In the genomic region with DNA sequence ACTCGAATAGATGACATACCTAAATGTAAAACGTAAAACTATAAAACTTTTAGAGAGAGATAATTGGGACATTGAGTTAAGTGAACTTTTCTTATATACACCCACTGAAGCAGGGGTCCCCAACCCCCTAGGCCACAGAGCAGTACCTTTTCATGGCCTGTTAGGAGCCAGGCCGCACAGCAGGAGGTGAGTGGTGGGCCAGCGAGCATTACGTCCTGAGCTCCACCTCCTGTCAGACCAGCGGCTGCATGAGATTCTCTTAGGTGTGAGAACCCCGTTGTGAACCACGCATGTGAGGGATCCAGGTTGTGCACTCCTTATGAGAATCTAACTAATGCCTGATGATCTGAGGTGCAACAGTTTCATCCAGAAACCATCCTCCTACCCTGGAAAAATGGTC, we compare ENCODE assay signal across 26 cellular contexts.
"Had no signal": no experiment of that assay in that cellular context is flagged by ENCODE, and none has a peak within 500 bp of the region (broad histone marks: within the 10 kb centered on the region; RNA-seq: fewer than 3 reads in every experiment).

No MANE protein-coding gene starts in this region.

- H3K9me3 ChIP-seq: SK-N-SH had no signal

- H3K4me3 ChIP-seq: breast epithelium, gastroesophageal sphincter, hepatocyte, neural progenitor cell, smooth muscle cell, tibial nerve had no signal

- H3K9me3 Mint-ChIP-seq: activated naive CD4-positive, alpha-beta T cell treated with anti-CD3 and anti-CD28 coated beads, Interleukin-2, amount 50 U/mL, for 24 hours; activated T-cell treated with anti-CD3 and anti-CD28 coated beads, Interleukin-2, amount 50 U/mL, for 24 hours; central memory CD8-positive, alpha-beta T cell; natural killer cell; T-helper 1 cell treated with Interleukin-12 subunit alpha and Interleukin-12 subunit beta and Interleukin-4 antibody, amounts not matched to agents 30 μg/mL and 1 μg/mL, for 36 hours had no signal

- H3K27ac ChIP-seq: breast epithelium, gastroesophageal sphincter, hepatocyte, neural progenitor cell, tibial nerve, VCaP had no signal

- H3K36me3 ChIP-seq: breast epithelium, gastroesophageal sphincter, neural progenitor cell, tibial nerve had no signal

- H3K27me3 Mint-ChIP-seq: activated naive CD4-positive, alpha-beta T cell treated with anti-CD3 and anti-CD28 coated beads, Interleukin-2, amount 50 U/mL, for 24 hours; activated naive CD8-positive, alpha-beta T cell treated with anti-CD3 and anti-CD28 coated beads, Interleukin-2, amount 50 U/mL, for 24 hours; activated T-cell treated with anti-CD3 and anti-CD28 coated beads, Interleukin-2, amount 50 U/mL, for 24 hours; central memory CD8-positive, alpha-beta T cell had no signal

- H3K4me3 Mint-ChIP-seq: activated naive CD4-positive, alpha-beta T cell treated with anti-CD3 and anti-CD28 coated beads, Interleukin-2, amount 50 U/mL, for 24 hours; activated naive CD8-positive, alpha-beta T cell treated with anti-CD3 and anti-CD28 coated beads, Interleukin-2, amount 50 U/mL, for 24 hours; activated T-cell treated with anti-CD3 and anti-CD28 coated beads, Interleukin-2, amount 50 U/mL, for 24 hours; central memory CD8-positive, alpha-beta T cell; memory B cell; natural killer cell; neural progenitor cell; T-helper 1 cell treated with Interleukin-12 subunit alpha and Interleukin-12 subunit beta and Interleukin-4 antibody, amounts not matched to agents 30 μg/mL and 1 μg/mL, for 36 hours had no signal

- H3K27ac Mint-ChIP-seq: activated naive CD4-positive, alpha-beta T cell treated with anti-CD3 and anti-CD28 coated beads, Interleukin-2, amount 50 U/mL, for 24 hours; activated naive CD8-positive, alpha-beta T cell treated with anti-CD3 and anti-CD28 coated beads, Interleukin-2, amount 50 U/mL, for 24 hours; activated T-cell treated with anti-CD3 and anti-CD28 coated beads, Interleukin-2, amount 50 U/mL, for 24 hours; memory B cell; natural killer cell; neural progenitor cell; T-helper 1 cell treated with Interleukin-12 subunit alpha and Interleukin-12 subunit beta and Interleukin-4 antibody, amounts not matched to agents 30 μg/mL and 1 μg/mL, for 36 hours had no signal

- ATAC-seq: activated CD4-positive, CD25-positive, alpha-beta regulatory T cell treated with anti-CD3 and anti-CD28 coated beads, Interleukin-2, amount 50 U/mL, for 24 hours; activated naive CD8-positive, alpha-beta T cell treated with anti-CD3 and anti-CD28 coated beads, Interleukin-2, amount 50 U/mL, for 24 hours; gastroesophageal sphincter; natural killer cell had no signal

- H3K4me1 Mint-ChIP-seq: activated naive CD4-positive, alpha-beta T cell treated with anti-CD3 and anti-CD28 coated beads, Interleukin-2, amount 50 U/mL, for 24 hours; activated naive CD8-positive, alpha-beta T cell treated with anti-CD3 and anti-CD28 coated beads, Interleukin-2, amount 50 U/mL, for 24 hours; central memory CD8-positive, alpha-beta T cell; memory B cell; natural killer cell had no signal

- H3K36me3 Mint-ChIP-seq: activated naive CD4-positive, alpha-beta T cell treated with anti-CD3 and anti-CD28 coated beads, Interleukin-2, amount 50 U/mL, for 24 hours; memory B cell; natural killer cell; neural progenitor cell had no signal

- H3K27me3 ChIP-seq: hepatocyte, tibial nerve had no signal

- DNase-seq: activated CD4-positive, alpha-beta T cell treated with anti-CD3 and anti-CD28 coated beads for 48 hours; activated CD4-positive, alpha-beta T cell treated with anti-CD3 and anti-CD28 coated beads, Interleukin-2, amount 50 U/mL, for 48 hours; activated CD8-positive, alpha-beta memory T cell treated with anti-CD3 and anti-CD28 coated beads, Interleukin-2, amount 50 U/mL, for 4 hours; activated naive CD8-positive, alpha-beta T cell treated with anti-CD3 and anti-CD28 coated beads, Interleukin-2, amount 50 U/mL, for 24 hours; activated T-cell treated with anti-CD3 and anti-CD28 coated beads, Interleukin-2, amount 50 U/mL, for 24 hours; effector memory CD4-positive, alpha-beta T cell; erythroblast; natural killer cell; SK-N-SH; stimulated activated CD4-positive, alpha-beta T cell treated with anti-CD3 and anti-CD28 coated beads, Interleukin-15, amount 100 ng/mL, for 24 hours; stimulated activated CD4-positive, alpha-beta T cell treated with anti-CD3 and anti-CD28 coated beads, Interleukin-2, amount 100 ng/mL, for 24 hours; stimulated activated naive CD4-positive, alpha-beta T cell; SW 1271; T-helper 9 cell had no signal

- H3K4me1 ChIP-seq: breast epithelium, gastroesophageal sphincter, tibial nerve had no signal
